ENCODE assay signal across 9 cellular contexts in the genomic region with DNA sequence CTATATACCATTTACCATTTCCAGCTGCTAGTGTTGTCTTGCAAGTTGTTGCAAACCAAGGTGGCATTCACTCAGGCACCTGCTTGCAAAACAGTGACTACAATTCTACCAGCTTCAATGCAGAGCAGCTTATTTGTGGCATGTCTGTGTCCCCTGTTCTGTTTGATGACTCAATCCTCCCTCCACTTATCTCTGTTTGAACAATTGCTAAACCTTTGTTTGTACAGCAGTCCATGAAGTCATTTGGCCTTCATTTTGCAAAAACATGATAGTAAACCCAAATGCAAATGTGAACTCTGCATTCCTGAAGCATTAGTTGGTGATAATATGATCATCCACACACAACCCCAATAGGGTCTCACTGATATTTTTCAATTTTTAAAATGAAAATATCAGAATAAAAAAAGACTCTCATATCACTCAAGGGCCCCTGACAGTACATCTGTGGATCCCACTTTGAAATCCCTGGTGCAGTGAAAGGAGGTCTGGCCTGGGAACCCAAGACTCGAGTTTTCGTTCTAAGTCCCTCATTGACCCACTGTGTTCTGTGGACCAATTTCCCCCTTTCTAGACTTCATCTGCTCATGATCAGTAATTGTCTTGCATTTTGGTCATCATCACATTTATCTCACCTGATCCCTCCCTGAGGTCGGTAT.
DNase-seq lines count a peak whose midpoint lies in the region; ATAC-seq and TF ChIP-seq lines count a peak whose summit lies in the region.
"Had no signal": no experiment of that assay in that cellular context is flagged by ENCODE, and none has a peak within 500 bp of the region (broad histone marks: within the 10 kb centered on the region; RNA-seq: fewer than 3 reads in every experiment).

No MANE protein-coding gene starts in this region.

- no peaks in the 10 kb centered on the region for H3K79me2 ChIP-seq in hepatocyte

- CTCF ChIA-PET in Panc1 (lab: Charles Lee) = no interaction called here

- H3K9me2 ChIP-seq in hepatocyte (replicated peaks; ENCODE audit: insufficient read depth) = no peaks in the 10 kb centered on the region

- no peak overlapping the region for H2AFZ ChIP-seq in hepatocyte

- POLR2A ChIA-PET in Panc1 (lab: Charles Lee) = no interaction called here

- no peaks in the 10 kb centered on the region for H3K27me3 ChIP-seq in Panc1 (ENCODE audit: control insufficient read depth, insufficient read depth, low read length)
- H3K27me3 ChIP-seq in hepatocyte = no peaks in the 10 kb centered on the region
- H3K27me3 ChIP-seq in aorta (ENCODE audit: control insufficient read depth in 1 of 2, insufficient read depth in 2 of 2, low read length in 1 of 2) = no peaks in the 10 kb centered on the region
- H3K27me3 ChIP-seq: cardiac muscle cell had no signal

- WGBS in hepatocyte (ENCODE audit: low lambda C conversion rate, missing lambda C conversion rate) = 82% methylated on average over 3 of the region's 3 CpGs
- 94 to 98% methylated on average over 3 of the region's 3 CpGs for WGBS in aorta, 2 donors

- H3K27ac ChIP-seq in Panc1 (ENCODE audit: low read length) = peak overlapping the region; percentile 81
- peak overlapping the region; percentile 93 for H3K27ac ChIP-seq in hepatocyte
- H3K27ac ChIP-seq in aorta (ENCODE audit: low read depth in 1 of 2, low read length in 2 of 2) = no peak overlapping the region
- H3K27ac ChIP-seq: cardiac muscle cell had no signal

- no peak overlapping the region for H3K4me3 ChIP-seq in Panc1 (ENCODE audit: low read depth in 2 of 2, low read length in 2 of 2)
- H3K4me3 ChIP-seq in hepatocyte = no peak overlapping the region
- no peak overlapping the region for H3K4me3 ChIP-seq in aorta (ENCODE audit: low read length in 2 of 2)
- H3K4me3 ChIP-seq: cardiac muscle cell had no signal

- no TSS peak for BruUV-seq in Panc1 (replicated peaks; lab: Mats Ljungman, UMichigan)

- H3K36me3 ChIP-seq in Panc1 (ENCODE audit: control insufficient read depth, insufficient read depth, low read length) (no peaks in the 10 kb centered on the region), hepatocyte (replicated peaks; ENCODE audit: insufficient read depth, low read depth) (no peaks in the 10 kb centered on the region), aorta (ENCODE audit: control insufficient read depth in 1 of 2, insufficient read depth in 2 of 2, low read length in 1 of 2) (no peaks in the 10 kb centered on the region)
- H3K36me3 ChIP-seq: cardiac muscle cell had no signal

- peak; percentile 59 for DNase-seq in AG20443 (ENCODE audit: low spot score)
- peak; percentile 77 for DNase-seq in HuH-7 (ENCODE audit: low spot score)
- DNase-seq in Panc1 (ENCODE audit: low read depth, low spot score) = peak; percentile 85
- DNase-seq in hepatocyte (ENCODE audit: low spot score) = peak; percentile 69
- no peak for DNase-seq in activated gamma-delta T cell (lab: John Stamatoyannopoulos, UW)
- DNase-seq in aorta = no peak

- ATAC-seq in Panc1 (peak; percentile 90), GM21515 (IDR thresholded peaks at IDR 0.05; ENCODE audit: unreplicated experiment) (no peak), HG03521 (IDR thresholded peaks at IDR 0.05; ENCODE audit: unreplicated experiment) (no peak), aorta (ENCODE audit: low FRiP score) (no peak)

- peak overlapping the region; percentile 37 for H3K4me2 ChIP-seq in hepatocyte

- in situ Hi-C loops in Panc1 (cut with HindIII; ENCODE audit: low pct_unique_long_range_greater_than_20kb, low sequenced_read_pairs) = no loop called here

- peaks cover 42% of the 10 kb centered on the region for H3K4me1 ChIP-seq in Panc1 (ENCODE audit: control insufficient read depth, insufficient read depth, low read length)
- H3K4me1 ChIP-seq in hepatocyte (ENCODE audit: insufficient read depth) = peaks cover 45% of the 10 kb centered on the region
- H3K4me1 ChIP-seq in aorta (ENCODE audit: control insufficient read depth in 1 of 2, insufficient read depth in 2 of 2, low read length in 2 of 2) = no peaks in the 10 kb centered on the region

- H3K9me3 ChIP-seq in Panc1 (ENCODE audit: control insufficient read depth, insufficient read depth, low read depth, low read length) = no peaks in the 10 kb centered on the region
- no peaks in the 10 kb centered on the region for H3K9me3 ChIP-seq in hepatocyte (ENCODE audit: low read depth)
- no peaks in the 10 kb centered on the region for H3K9me3 ChIP-seq in aorta (ENCODE audit: control insufficient read depth, low read length)

- intact Hi-C loops in Panc1 (cut with micrococcal nuclease; ENCODE audit: unreplicated experiment) (no loop called here), aorta (cut with DNase I) (no loop called here)

- H4K20me1 ChIP-seq in hepatocyte (ENCODE audit: insufficient read depth, poor library complexity, severe bottlenecking) = no peaks in the 10 kb centered on the region

- TF ChIP-seq CTCF in Panc1 (IDR thresholded peaks at IDR 0.05) (no peak), hepatocyte (IDR thresholded peaks at IDR 0.05; ENCODE audit: poor library complexity) (no peak)

Comparison
In these comparisons a context has a peak if more than half of its experiments do, and no peak if none do; other contexts are left out.
1. DNase-seq: peak in AG20443 (single experiment), HuH-7 (single experiment), Panc1 (single experiment) and hepatocyte (single experiment); none in activated gamma-delta T cell (single experiment) and aorta (0 of 2).
2. H3K27ac ChIP-seq: peak in Panc1 (single experiment) and hepatocyte (single experiment); none in aorta (0 of 2).